18 cellular contexts compared by ENCODE assay signal in genomic region chr15:48653913-48654630, GRCh38. TPM values are rescaled to one million over a fixed set of nuclear protein-coding genes. Genes with fewer than 3 reads are reported as not detected.
DNase-seq lines count a peak whose midpoint lies in the region; ATAC-seq and TF ChIP-seq lines count a peak whose summit lies in the region.
"Had no signal": no experiment of that assay in that cellular context is flagged by ENCODE, and none has a peak within 500 bp of the region (broad histone marks: within the 10 kb centered on the region; RNA-seq: fewer than 3 reads in every experiment).

No MANE protein-coding gene starts in this region.

- H4K8ac ChIP-seq in neuronal stem cell (ENCODE audit: low read depth, low read length) = no peak overlapping the region

- H2AFZ ChIP-seq in neuronal stem cell (ENCODE audit: low read length) = no peak overlapping the region

- WGBS in neuronal stem cell (ENCODE audit: extremely low coverage in 2 of 2, insufficient read length in 2 of 2, insufficient replicate concordance in 1 of 2), 2 donors = no CpG with 5 or more reads among the region's 9 CpGs
- WGBS in aorta, 2 donors = 91% methylated on average over 9 of the region's 9 CpGs

- H2BK120ac ChIP-seq in neuronal stem cell (ENCODE audit: low read depth, low read length) = no peak overlapping the region

- ATAC-seq in Right ventricle myocardium inferior (peak; percentile 70), left cardiac atrium (peak; percentile 61 to 82), aorta (ENCODE audit: low FRiP score) (peak; percentile 49), GM18505 (IDR thresholded peaks at IDR 0.05; ENCODE audit: unreplicated experiment) (no peak), HG02759 (IDR thresholded peaks at IDR 0.05; ENCODE audit: unreplicated experiment) (no peak)

- H4K91ac ChIP-seq in neuronal stem cell (ENCODE audit: low read depth, low read length, poor library complexity) = no peak overlapping the region

- H3K4me3 ChIP-seq in neuronal stem cell (ENCODE audit: low read length in 2 of 2) = no peak overlapping the region
- H3K4me3 ChIP-seq in aorta (ENCODE audit: low read length in 2 of 2) = no peak overlapping the region
- H3K4me3 ChIP-seq: SJCRH30 had no signal

- H3K4ac ChIP-seq in neuronal stem cell (ENCODE audit: low read length) = no peak overlapping the region

- H3K4me1 ChIP-seq in neuronal stem cell (ENCODE audit: control insufficient read depth in 2 of 2, insufficient read depth in 1 of 2, low read depth in 1 of 2, low read length in 2 of 2) = peaks cover 0 to 3% of the 10 kb centered on the region in 2 donors
- H3K4me1 ChIP-seq in aorta (ENCODE audit: control insufficient read depth in 1 of 2, insufficient read depth in 2 of 2, low read length in 2 of 2) = no peaks in the 10 kb centered on the region
- H3K4me1 ChIP-seq: SJCRH30 had no signal

- H3K27me3 ChIP-seq in neuronal stem cell (ENCODE audit: control insufficient read depth in 3 of 3, insufficient read depth in 3 of 3, low read depth in 1 of 3, low read length in 3 of 3) (no peaks in the 10 kb centered on the region), aorta (ENCODE audit: control insufficient read depth in 1 of 2, insufficient read depth in 2 of 2, low read length in 1 of 2) (no peaks in the 10 kb centered on the region)
- H3K27me3 ChIP-seq: SJCRH30 had no signal

- H2BK15ac ChIP-seq in neuronal stem cell (ENCODE audit: low read length) = no peak overlapping the region

- H3K23ac ChIP-seq in neuronal stem cell (ENCODE audit: low read depth, low read length, poor library complexity) = no peak overlapping the region

- intact Hi-C loops in Right ventricle myocardium inferior (cut with DNase I) (no loop called here), cardiac septum (cut with DNase I) (no loop called here), left cardiac atrium (cut with DNase I) (no loop called here), aorta (cut with DNase I) (no loop called here)

- no peak overlapping the region for H3K14ac ChIP-seq in neuronal stem cell (ENCODE audit: low read length)

- no peak for TF ChIP-seq POLR2A in GM18505 (IDR thresholded peaks at IDR 0.05; ENCODE audit: borderline replicate concordance, extremely low read depth, insufficient read depth, insufficient read length)

- H3K36me3 ChIP-seq in neuronal stem cell (replicated peaks in 1 of 2; ENCODE audit: control insufficient read depth in 2 of 2, insufficient read depth in 2 of 2, low read length in 2 of 2) = no peaks in the 10 kb centered on the region
- no peaks in the 10 kb centered on the region for H3K36me3 ChIP-seq in aorta (ENCODE audit: control insufficient read depth in 1 of 2, insufficient read depth in 2 of 2, low read length in 1 of 2)
- H3K36me3 ChIP-seq: SJCRH30 had no signal

- DNase-seq in Right ventricle myocardium inferior (ENCODE audit: missing footprints) (peak; percentile 68), cardiac septum (ENCODE audit: low spot score) (no peak), left cardiac atrium (peak; percentile 47), neuronal stem cell (ENCODE audit: low spot score) (no peak), aorta (no peak), NCI-H1092 treated with DMSO at 0.1 percent for 48 hours (lab: John Stamatoyannopoulos, UW) (no peak)
- DNase-seq: GDM1, KBM-7, NCI-H1417, NCI-H187 treated with DMSO at 0.1 percent for 48 hours, NCI-H226, NCI-H524, NCI-H82, OCI-M1, RPMI8226, SJCRH30 had no signal

- H3K4me2 ChIP-seq in neuronal stem cell (ENCODE audit: insufficient read depth, low read length, poor library complexity, severe bottlenecking) = no peak overlapping the region

- H2BK12ac ChIP-seq in neuronal stem cell (ENCODE audit: low read length) = no peak overlapping the region

- H3K9ac ChIP-seq in neuronal stem cell (ENCODE audit: low read depth, low read length, poor library complexity) = no peak overlapping the region

- no peak overlapping the region for H2BK5ac ChIP-seq in neuronal stem cell (ENCODE audit: low read length)

- peak overlapping the region; percentile 1 for H3K18ac ChIP-seq in neuronal stem cell (ENCODE audit: low read length)

- no peaks in the 10 kb centered on the region for H3K79me1 ChIP-seq in neuronal stem cell (ENCODE audit: low read depth, low read length)

- H3K27ac ChIP-seq in neuronal stem cell (replicated peaks; ENCODE audit: low read length) = no peak overlapping the region
- H3K27ac ChIP-seq in aorta (ENCODE audit: low read depth in 1 of 2, low read length in 2 of 2) = no peak overlapping the region
- H3K27ac ChIP-seq: SJCRH30 had no signal

- H2AK5ac ChIP-seq in neuronal stem cell (ENCODE audit: low read depth, low read length) = no peak overlapping the region

- H3K9me3 ChIP-seq in neuronal stem cell (replicated peaks in 1 of 2; ENCODE audit: control insufficient read depth in 2 of 2, insufficient read depth in 1 of 2, low read depth in 1 of 2, low read length in 2 of 2) (no peaks in the 10 kb centered on the region), aorta (ENCODE audit: control insufficient read depth, low read length) (no peaks in the 10 kb centered on the region)
- H3K9me3 ChIP-seq: SJCRH30 had no signal

RNA-seq across cellular contexts. Expression of gene FBN1, which starts 8.6 kb away (rescaled TPM):
- total RNA-seq in Right ventricle myocardium inferior (41.0 TPM), cardiac septum (32.1 TPM), left cardiac atrium (100 to 1,000 TPM; 105 to 110 TPM), aorta (100 to 1,000 TPM; 167 to 529 TPM)
- 10.4 TPM for polyA plus RNA-seq in neuronal stem cell (2013, experiment 1 of 2)
- 10.1 TPM for polyA plus RNA-seq in neuronal stem cell (2013, experiment 2 of 2)
- 100 to 1,000 TPM in 1 of 2 donors, 10 to 100 TPM in 1; 24.7 to 115 TPM for polyA plus RNA-seq in aorta

Comparison
In these comparisons a context has a peak if more than half of its experiments do, and no peak if none do; other contexts are left out.
1. DNase-seq: peak in Right ventricle myocardium inferior (single experiment) and left cardiac atrium (single experiment); none in cardiac septum (single experiment), neuronal stem cell (single experiment), aorta (0 of 2) and NCI-H1092 treated with DMSO at 0.1 percent for 48 hours (single experiment).
2. ATAC-seq: peak in Right ventricle myocardium inferior (single experiment), left cardiac atrium (2 of 2) and aorta (single experiment); none in GM18505 (single experiment) and HG02759 (single experiment).